8 cellular contexts compared by ENCODE assay signal in the genomic region with DNA sequence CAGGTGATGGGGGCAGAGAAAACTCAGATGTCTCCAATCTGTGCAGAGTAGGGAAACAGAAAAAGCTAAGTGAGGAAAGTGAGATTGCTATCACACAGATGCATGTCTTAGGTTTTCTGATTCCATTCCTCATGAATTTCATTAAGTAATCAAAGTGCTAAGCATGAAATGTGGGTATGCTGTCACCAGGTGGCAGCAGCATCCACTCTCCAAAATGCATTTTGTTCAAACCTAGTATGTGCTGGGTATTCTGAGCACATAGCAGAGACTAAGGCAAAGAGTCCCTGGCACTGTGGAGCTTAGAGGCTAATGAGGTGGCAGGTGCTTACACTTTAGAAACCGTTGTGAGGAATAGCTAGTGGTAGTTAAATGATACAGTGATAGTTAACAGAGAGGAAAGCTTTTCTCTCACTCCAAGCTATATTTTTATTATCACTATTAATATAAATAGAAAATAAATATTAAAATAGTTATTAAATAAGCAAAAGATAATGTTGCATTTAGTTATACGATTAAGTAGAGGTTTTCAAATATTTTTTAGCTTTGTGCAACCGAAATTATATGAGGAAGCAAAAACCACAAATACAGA.
A peak's percentile ranks its signal among the peaks of the same experiment; 100 is the strongest.
DNase-seq lines count a peak whose midpoint lies in the region; ATAC-seq and TF ChIP-seq lines count a peak whose summit lies in the region.

No MANE protein-coding gene starts in this region.

- H3K4me1 Mint-ChIP-seq in chondrocyte (ENCODE audit: low read depth) = no peaks in the 10 kb centered on the region
- H3K4me1 Mint-ChIP-seq in naive thymus-derived CD8-positive, alpha-beta T cell = peaks cover 0 to 15% (median 6%) of the 10 kb centered on the region in 4 donors

- no peaks in the 10 kb centered on the region for H3K9me3 Mint-ChIP-seq in chondrocyte (ENCODE audit: low read depth)
- no peaks in the 10 kb centered on the region for H3K9me3 Mint-ChIP-seq in naive thymus-derived CD8-positive, alpha-beta T cell

- POLR2A ChIA-PET in naive thymus-derived CD8-positive, alpha-beta T cell (lab: Charles Lee) = no interaction called here

- DNase-seq in EL (peak; percentile 4), RPMI8226 (peak; percentile 71), chondrocyte (ENCODE audit: low spot score) (no peak), amygdala (lab: John Stamatoyannopoulos, UW) (no peak), NCI-H1930 (lab: John Stamatoyannopoulos, UW) (no peak)
- peak in 4 of 10 donors; percentile 2 to 12 (median 8) for DNase-seq in naive thymus-derived CD8-positive, alpha-beta T cell

- H3K27ac Mint-ChIP-seq in chondrocyte (ENCODE audit: unreplicated experiment) = no peak overlapping the region
- H3K27ac Mint-ChIP-seq in naive thymus-derived CD8-positive, alpha-beta T cell = peak overlapping the region in 3 of 10 donors; percentile 58 to 86 (median 84)

- ATAC-seq in HG03354 (IDR thresholded peaks at IDR 0.05; ENCODE audit: poor library complexity, severe bottlenecking, unreplicated experiment) (peak; percentile 70), GM21619 (IDR thresholded peaks at IDR 0.05; ENCODE audit: unreplicated experiment) (no peak)
- peak in 1 of 2 donors; percentile 51 for ATAC-seq in naive thymus-derived CD8-positive, alpha-beta T cell

- no peak overlapping the region for H3K4me3 Mint-ChIP-seq in chondrocyte (ENCODE audit: unreplicated experiment)
- peak overlapping the region; percentile 61 to 88 (median 78) for H3K4me3 Mint-ChIP-seq in naive thymus-derived CD8-positive, alpha-beta T cell

- peak; percentile 66 for TF ChIP-seq CTCF in chondrocyte (IDR thresholded peaks at IDR 0.05)

- H3K27me3 Mint-ChIP-seq in chondrocyte (ENCODE audit: low read depth) = no peaks in the 10 kb centered on the region
- peaks cover 0 to 4% (median 0%) of the 10 kb centered on the region in 5 donors for H3K27me3 Mint-ChIP-seq in naive thymus-derived CD8-positive, alpha-beta T cell

- H3K36me3 Mint-ChIP-seq in chondrocyte (ENCODE audit: low read depth) = no peaks in the 10 kb centered on the region
- H3K36me3 Mint-ChIP-seq in naive thymus-derived CD8-positive, alpha-beta T cell = no peaks in the 10 kb centered on the region

Comparison
In these comparisons a context has a peak if more than half of its experiments do, and no peak if none do; other contexts are left out.
1. DNase-seq: peak in EL (single experiment) and RPMI8226 (single experiment); none in chondrocyte (single experiment), amygdala (0 of 56) and NCI-H1930 (0 of 2).